Comparison of ENCODE assay signal across 8 cellular contexts in the genomic region with DNA sequence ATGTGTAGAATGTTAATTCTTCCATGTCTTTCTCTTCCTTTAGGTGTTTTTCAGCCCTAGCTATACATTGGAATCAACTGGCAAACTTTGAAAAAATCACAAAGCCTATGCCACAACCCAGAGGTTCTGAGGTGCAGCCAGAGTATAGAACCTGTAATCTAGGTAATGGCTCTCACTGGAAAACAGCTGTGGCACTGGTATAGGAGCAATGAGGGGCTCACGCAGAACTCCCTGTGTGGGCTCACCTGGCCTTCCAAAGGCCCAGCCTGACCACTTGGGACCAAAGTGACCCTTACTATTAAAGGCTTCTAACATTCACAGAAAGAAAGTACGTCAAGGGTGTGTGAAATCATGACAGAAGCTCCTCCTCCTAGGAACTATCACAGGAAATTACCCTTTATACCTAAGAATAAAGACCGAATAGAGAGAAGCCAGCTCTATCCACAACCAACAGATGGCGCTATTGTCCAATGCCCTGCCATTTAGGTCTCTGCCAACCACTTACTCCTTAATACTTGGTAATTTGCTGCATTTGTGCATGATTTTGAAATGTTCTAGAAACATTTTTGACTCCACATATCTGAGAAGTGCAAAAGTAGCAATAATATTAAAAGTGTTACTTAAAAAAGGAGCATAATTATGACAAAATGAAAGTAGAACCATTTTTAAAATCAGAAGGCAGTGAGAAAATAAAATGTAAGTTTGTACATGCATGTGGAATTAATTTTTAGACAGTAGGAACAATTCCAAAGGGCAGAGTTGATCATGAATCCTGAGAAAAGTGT.
DNase-seq lines count a peak whose midpoint lies in the region; ATAC-seq and TF ChIP-seq lines count a peak whose summit lies in the region.

No MANE protein-coding gene starts in this region.

- peak; percentile 59 for DNase-seq in AG08396 (ENCODE audit: low spot score)
- peak; percentile 22 for DNase-seq in NOMO-1 treated with DMSO at 0.1 percent for 48 hours (lab: John Stamatoyannopoulos, UW; ENCODE audit: unreplicated experiment)
- peak; percentile 5 for DNase-seq in activated T-helper 9 cell treated with anti-CD3 and anti-CD28 coated beads, Interleukin-2, amount 50 U/mL, for 16 hours (ENCODE audit: low read depth)
- DNase-seq in heart right ventricle, result peak in 1 of 2 donors; percentile 29
- DNase-seq in spleen, result no peak
- DNase-seq in islet precursor cell, result no peak

- ATAC-seq in HG03378 (IDR thresholded peaks at IDR 0.05; ENCODE audit: unreplicated experiment), result peak; percentile 73
- ATAC-seq in heart right ventricle, result peak in 3 of 8 donors; percentile 52 to 61 (median 61)

- H3K27me3 ChIP-seq in heart right ventricle, result no peaks in the 10 kb centered on the region
- peaks cover 0 to 11% (median 0%) of the 10 kb centered on the region in 7 donors for H3K27me3 ChIP-seq in spleen (replicated peaks in 1 of 7)

- H3K36me3 ChIP-seq in heart right ventricle (no peaks in the 10 kb centered on the region), spleen (no peaks in the 10 kb centered on the region)

- peaks cover 0 to 6% (median 0%) of the 10 kb centered on the region in 9 donors for H3K4me1 ChIP-seq in heart right ventricle
- H3K4me1 ChIP-seq in spleen, result no peaks in the 10 kb centered on the region

- no peak for TF ChIP-seq POLR2A in spleen (IDR thresholded peaks at IDR 0.05)

- no peak overlapping the region for H3K4me3 ChIP-seq in heart right ventricle
- H3K4me3 ChIP-seq in spleen, result no peak overlapping the region

- H3K27ac ChIP-seq in heart right ventricle (no peak overlapping the region), spleen (no peak overlapping the region)

- 34% methylated on average over 4 of the region's 4 CpGs for WGBS in heart right ventricle, 2 donors
- 29 to 33% (median 32%) methylated on average over 4 of the region's 4 CpGs for WGBS in spleen, 5 donors

- TF ChIP-seq CTCF in GM12874 (IDR thresholded peaks at IDR 0.05; ENCODE audit: insufficient read depth, low read depth, low read length) (peak; percentile 81), heart right ventricle (IDR thresholded peaks at IDR 0.05) (peak in 8 of 9 donors; percentile 38 to 83 (median 68)), spleen (IDR thresholded peaks at IDR 0.05 in 8 of 11, conservative IDR thresholded peaks at IDR 0.05 in 3 of 11) (peak; percentile 9 to 68 (median 44))

- intact Hi-C loops in heart right ventricle (cut with DNase I), result loop anchor here in 4 of 10 donors (1.0 to 10.0 kb wide), 3 partner anchors 92 to 399 kb away; a partner anchor contains a TSS
- intact Hi-C loops in spleen (cut with DNase I; ENCODE audit: low total_unique reads), result no loop called here

- H3K9me3 ChIP-seq in heart right ventricle, result no peaks in the 10 kb centered on the region
- no peaks in the 10 kb centered on the region for H3K9me3 ChIP-seq in spleen

Comparison
In these comparisons a context has a peak if more than half of its experiments do, and no peak if none do; other contexts are left out.
1. DNase-seq: peak in AG08396 (single experiment), NOMO-1 treated with DMSO at 0.1 percent for 48 hours (single experiment) and activated T-helper 9 cell treated with anti-CD3 and anti-CD28 coated beads, Interleukin-2, amount 50 U/mL, for 16 hours (single experiment); none in spleen (single experiment) and islet precursor cell (single experiment).
2. Peak in every context shown above with its lines, with median percentiles within 50 percentile points of each other: CTCF ChIP-seq.